Comparison of ENCODE assay signal across 24 cellular contexts in genomic region chr3:134075568-134075825, GRCh38. TPM values are rescaled to one million over a fixed set of nuclear protein-coding genes. Genes with fewer than 3 reads are reported as not detected.
"Had no signal": no experiment of that assay in that cellular context is flagged by ENCODE, and none has a peak within 500 bp of the region (broad histone marks: within the 10 kb centered on the region; RNA-seq: fewer than 3 reads in every experiment).

No MANE protein-coding gene starts in this region.

- H3K9ac ChIP-seq: KMS-11, SK-N-SH had no signal

- H3K4me3 ChIP-seq: K562 had no signal

- DNase-seq: Kasumi-1, MM.1S, NCI-H1092 treated with DMSO at 0.1 percent for 48 hours, NCI-H1436, NCI-H187, NCI-H2029, NCI-H2081 treated with DMSO at 0.1 percent for 48 hours, NCI-H2171, NCI-H226, NCI-H446, NCI-H510A, NCI-H524 treated with DMSO at 0.1 percent for 48 hours, NCI-H69, NCI-H774, Right ventricle myocardium superior, RPMI8226, SK-N-SH had no signal

- H3K27ac ChIP-seq: HL-60, KMS-11 had no signal

- H3K4me2 ChIP-seq: KMS-11, SK-N-SH had no signal

- H3K4me3 Mint-ChIP-seq: IgD-negative memory B cell had no signal

- H3K4me1 Mint-ChIP-seq: IgD-negative memory B cell had no signal

- FAIRE-seq: HTR-8/SVneo, K562, RCC 7860 had no signal

- H3K36me3 Mint-ChIP-seq: IgD-negative memory B cell had no signal

- ATAC-seq: K562 had no signal

RNA-seq across cellular contexts. Expression of gene SLCO2A1, which starts 45.8 kb away (rescaled TPM):
- total RNA-seq: SK-MEL-5 had no signal
- polyA plus RNA-seq: IgD-negative memory B cell had no signal
